Comparison of ENCODE assay signal across 5 cellular contexts in the genomic region with DNA sequence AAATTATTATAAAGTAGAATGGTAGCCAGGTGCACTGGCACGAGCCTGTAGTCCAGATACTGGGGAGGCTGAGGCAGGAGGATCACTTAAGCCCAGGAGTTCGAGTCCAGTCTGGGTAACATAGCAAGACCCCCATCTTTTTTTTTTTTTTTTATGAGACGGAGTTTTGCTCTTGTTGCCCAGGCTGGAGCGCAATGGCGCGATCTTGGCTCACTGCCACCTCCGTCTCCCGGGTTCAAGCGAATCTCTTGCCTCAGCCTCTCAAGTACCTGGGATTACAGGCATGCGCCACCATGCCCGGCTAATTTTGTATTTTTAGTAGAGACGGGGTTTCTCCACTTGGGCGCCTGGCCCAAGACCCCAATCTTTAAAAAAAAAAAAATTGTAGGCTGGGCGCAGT. TPM values are rescaled to one million over a fixed set of nuclear protein-coding genes. Genes with fewer than 3 reads are reported as not detected.
"Had no signal": no experiment of that assay in that cellular context is flagged by ENCODE, and none has a peak within 500 bp of the region (broad histone marks: within the 10 kb centered on the region; RNA-seq: fewer than 3 reads in every experiment).

No MANE protein-coding gene starts in this region.

RNA-seq across cellular contexts. Expression of a gene that starts 10.4 kb away (rescaled TPM):
- total RNA-seq: M059J, PC-3, Peyer's patch, SJSA1 had no signal

RNA-seq across cellular contexts. Expression of a gene that starts 28.3 kb away (rescaled TPM):
- total RNA-seq: Peyer's patch, Right ventricle myocardium superior had no signal
